In the genomic region with DNA sequence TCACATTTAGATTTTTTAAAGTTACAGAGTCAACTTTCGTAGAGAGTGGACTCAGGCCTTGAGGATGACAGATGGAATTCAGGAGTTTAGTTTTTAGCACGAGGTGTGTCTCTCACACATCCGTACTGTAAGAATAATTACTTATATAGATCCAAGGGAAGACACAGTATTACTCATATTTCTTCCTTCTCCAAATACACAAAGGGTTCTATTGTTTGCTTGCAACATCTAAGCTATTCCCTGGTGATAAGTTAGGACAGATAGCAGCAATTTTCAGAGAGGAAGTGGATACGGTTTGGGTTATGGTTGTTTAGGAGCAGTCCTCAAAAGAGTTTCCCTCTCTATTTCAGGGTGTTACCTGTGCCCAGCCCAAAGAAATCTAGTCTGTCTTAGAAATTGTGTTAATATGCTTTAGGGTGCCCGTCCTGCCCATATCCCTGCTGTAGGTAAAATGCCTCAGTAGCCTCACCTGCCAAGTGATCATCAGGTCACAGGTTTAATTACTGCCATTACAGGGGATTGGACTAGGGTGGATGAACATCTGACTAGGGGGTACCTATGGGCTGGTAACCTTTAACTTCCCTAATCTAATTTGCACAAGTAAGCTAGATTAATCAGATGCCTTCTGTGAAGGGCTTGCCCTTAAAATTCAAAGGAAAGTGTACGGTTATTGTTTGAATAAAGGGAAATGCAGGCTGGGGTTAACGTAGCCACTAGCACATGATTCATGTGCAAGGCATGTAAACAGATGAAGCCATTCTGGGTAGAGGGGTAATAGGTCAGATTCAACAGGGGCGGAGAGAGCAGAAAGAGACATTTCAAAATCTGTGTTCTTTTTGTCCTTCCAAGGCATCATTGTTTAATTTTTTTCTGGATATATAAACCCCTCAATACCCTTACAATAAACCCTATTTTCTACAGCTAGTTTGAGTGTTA, we compare ENCODE assay signal across 10 cellular contexts. TPM values are rescaled to one million over a fixed set of nuclear protein-coding genes. Genes with fewer than 3 reads are reported as not detected.
DNase-seq lines count a peak whose midpoint lies in the region; ATAC-seq, FAIRE-seq and TF ChIP-seq lines count a peak whose summit lies in the region.
"Had no signal": no experiment of that assay in that cellular context is flagged by ENCODE, and none has a peak within 500 bp of the region (broad histone marks: within the 10 kb centered on the region; RNA-seq: fewer than 3 reads in every experiment).

No MANE protein-coding gene starts in this region.

- H3K4me1 ChIP-seq in lung (ENCODE audit: control insufficient read depth in 2 of 2, insufficient read depth in 2 of 2, low read length in 2 of 2), result peaks cover 0 to 1% of the 10 kb centered on the region in 2 donors

- no peak overlapping the region for H3K27ac ChIP-seq in lung (ENCODE audit: low read depth in 1 of 2, low read length in 1 of 2)

- H3K4me3 ChIP-seq in MG63, result no peak overlapping the region
- H3K4me3 ChIP-seq in bronchial epithelial cell (ENCODE audit: low read depth, low read length), result no peak overlapping the region
- no peak overlapping the region for H3K4me3 ChIP-seq in lung

- H3K27me3 ChIP-seq in MG63, result no peaks in the 10 kb centered on the region
- H3K27me3 ChIP-seq in bronchial epithelial cell (ENCODE audit: control insufficient read depth, insufficient read depth, low read length), result no peaks in the 10 kb centered on the region
- no peaks in the 10 kb centered on the region for H3K27me3 ChIP-seq in lung (ENCODE audit: control insufficient read depth, insufficient read depth)

- H3K36me3 ChIP-seq in MG63 (no peaks in the 10 kb centered on the region), bronchial epithelial cell (ENCODE audit: control insufficient read depth, insufficient read depth, low read length) (no peaks in the 10 kb centered on the region), lung (ENCODE audit: control insufficient read depth in 2 of 2, insufficient read depth in 2 of 2, low read length in 2 of 2) (no peaks in the 10 kb centered on the region)

- no peak for FAIRE-seq in bronchial epithelial cell (lab: Jason Lieb, UNC)

- no peaks in the 10 kb centered on the region for H3K9me3 ChIP-seq in MG63
- no peaks in the 10 kb centered on the region for H3K9me3 ChIP-seq in lung (ENCODE audit: control insufficient read depth in 2 of 2, insufficient read depth in 1 of 2, low read length in 1 of 2)

- WGBS in lung, 2 donors, result 65 to 69% methylated on average over 8 of the region's 8 CpGs

- DNase-seq in AG20443 (ENCODE audit: low spot score) (peak; percentile 71), MG63 (peak; percentile 44), bronchial epithelial cell (ENCODE audit: low read depth) (peak; percentile 93), lung (ENCODE audit: low spot score) (no peak), mesenteric fat pad (ENCODE audit: low spot score) (no peak), Kasumi-1 (lab: John Stamatoyannopoulos, UW) (no peak), G401 (ENCODE audit: low spot score) (no peak)
- DNase-seq: activated CD4-positive, alpha-beta T cell treated with anti-CD3 and anti-CD28 coated beads, Interleukin-2, amount 50 U/mL, for 4 hours; DMS79 treated with DMSO at 0.1 percent for 48 hours had no signal

- no peak for TF ChIP-seq CTCF in bronchial epithelial cell (IDR thresholded peaks at IDR 0.05; ENCODE audit: insufficient read depth, low read length, severe bottlenecking)
- no peak for TF ChIP-seq CTCF in lung (IDR thresholded peaks at IDR 0.05; ENCODE audit: control extremely low read depth, extremely low read depth)

- in situ Hi-C loops in G401 (cut with HindIII; ENCODE audit: low sequenced_read_pairs), result no loop called here

- ATAC-seq in lung (ENCODE audit: insufficient read depth, low FRiP score), result peak; percentile 84
- no peak for ATAC-seq in HG03135 (IDR thresholded peaks at IDR 0.05; ENCODE audit: unreplicated experiment)

RNA-seq across cellular contexts. Expression of gene PPP3CA, which starts 8.7 kb away (rescaled TPM):
- 25.4 and 32.4 TPM in 2 replicates for total RNA-seq in MG63 (2014; rRNA removed; shearing (Covaris generic); ENCODE audit: low replicate concordance)
- total RNA-seq in bronchial epithelial cell (48.2 and 59.5 TPM in 2 replicates), lung (10 to 100 TPM; 44.3 to 72.0 TPM), mesenteric fat pad (50.2 TPM)
- 10 to 100 TPM; 13.5 to 17.1 TPM for polyA plus RNA-seq in lung
- total RNA-seq in G401 (2014; rRNA removed; shearing (Covaris generic)), result 0.06 and 0.75 TPM in 2 replicates

Comparison
In these comparisons a context has a peak if more than half of its experiments do, and no peak if none do; other contexts are left out.
1. DNase-seq: peak in AG20443 (single experiment), MG63 (single experiment) and bronchial epithelial cell (single experiment); none in lung (single experiment), mesenteric fat pad (single experiment), Kasumi-1 (0 of 2) and G401 (single experiment).
2. RNA of gene PPP3CA, which starts 8.7 kb away (total RNA-seq): 44.3 to 72.0 TPM in lung, 50.2 TPM in mesenteric fat pad (single experiment), 48.2 to 59.5 TPM in bronchial epithelial cell and 25.4 to 32.4 TPM in MG63; 0.06 to 0.75 TPM in G401; every median in the first group is over 10 times any median in the second.